ENCODE assay signal across 1 cellular context in the genomic region with DNA sequence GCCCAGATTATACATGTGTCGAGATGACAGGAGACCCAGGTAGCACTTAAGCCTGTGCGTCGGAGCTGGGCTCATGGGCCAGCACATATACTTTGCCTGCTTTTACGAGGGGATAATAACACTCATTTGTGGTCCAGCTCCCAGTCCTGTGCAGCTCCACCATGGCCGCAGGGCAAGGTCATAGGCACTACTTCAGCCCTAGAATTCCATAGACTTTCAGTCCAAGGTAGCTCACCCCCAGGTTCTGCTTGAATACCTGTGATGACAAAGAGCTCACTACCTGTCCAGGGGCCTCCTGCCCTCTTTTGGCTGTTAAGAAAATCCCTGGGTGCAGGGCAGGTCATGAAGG.
TF ChIP-seq lines count a peak whose summit lies in the region.

No MANE protein-coding gene starts in this region.

TF ChIP-seq in GM23338, 12 proteins besides CTCF, POLR2A, EP300 and RAD21 (continued from another document):
- TF ChIP-seq ZNF462 (CRISPR knock-in tag; IDR thresholded peaks at IDR 0.05) (no peak), ZNF114 (CRISPR knock-in tag; IDR thresholded peaks at IDR 0.05) (no peak), REST (IDR thresholded peaks at IDR 0.05; ENCODE audit: unreplicated experiment) (no peak), POLR2AphosphoS5 (IDR thresholded peaks at IDR 0.05; ENCODE audit: low read depth) (no peak), CREB1 (CRISPR knock-in tag; IDR thresholded peaks at IDR 0.05; ENCODE audit: low read depth) (no peak), JUNB (IDR thresholded peaks at IDR 0.05; ENCODE audit: unreplicated experiment) (no peak)
- TF ChIP-seq, protein P1, sequence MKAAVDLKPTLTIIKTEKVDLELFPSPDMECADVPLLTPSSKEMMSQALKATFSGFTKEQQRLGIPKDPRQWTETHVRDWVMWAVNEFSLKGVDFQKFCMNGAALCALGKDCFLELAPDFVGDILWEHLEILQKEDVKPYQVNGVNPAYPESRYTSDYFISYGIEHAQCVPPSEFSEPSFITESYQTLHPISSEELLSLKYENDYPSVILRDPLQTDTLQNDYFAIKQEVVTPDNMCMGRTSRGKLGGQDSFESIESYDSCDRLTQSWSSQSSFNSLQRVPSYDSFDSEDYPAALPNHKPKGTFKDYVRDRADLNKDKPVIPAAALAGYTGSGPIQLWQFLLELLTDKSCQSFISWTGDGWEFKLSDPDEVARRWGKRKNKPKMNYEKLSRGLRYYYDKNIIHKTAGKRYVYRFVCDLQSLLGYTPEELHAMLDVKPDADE (IDR thresholded peaks at IDR 0.05), result no peak
TF ChIP-seq in GM23338: peak in this region for 0.
